In the genomic region with DNA sequence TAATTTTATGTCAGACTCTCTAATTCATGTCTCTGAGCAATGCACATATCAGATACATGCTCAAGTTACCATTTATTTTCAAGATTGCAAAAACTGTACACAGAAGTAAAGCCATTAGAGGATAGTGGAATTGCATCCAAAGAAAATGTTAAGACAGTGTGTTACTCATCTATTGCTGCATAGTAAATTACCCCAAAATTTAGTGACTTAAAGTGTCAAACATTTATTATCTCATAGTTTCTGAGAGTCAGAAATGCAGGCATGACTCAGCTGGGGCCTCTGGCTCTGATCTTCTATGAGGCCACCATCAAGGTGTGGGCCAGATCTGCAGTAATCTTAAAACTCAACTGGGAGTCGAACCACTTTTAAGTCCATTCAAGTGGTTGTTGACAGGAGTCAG, we compare ENCODE assay signal across 26 cellular contexts.
DNase-seq lines count a peak whose midpoint lies in the region; ATAC-seq, FAIRE-seq and TF ChIP-seq lines count a peak whose summit lies in the region.
"Had no signal": no experiment of that assay in that cellular context is flagged by ENCODE, and none has a peak within 500 bp of the region (broad histone marks: within the 10 kb centered on the region; RNA-seq: fewer than 3 reads in every experiment).

No MANE protein-coding gene starts in this region.

- H3K4me1 ChIP-seq in astrocyte (ENCODE audit: insufficient read depth, low read length), result peaks cover 12% of the 10 kb centered on the region

- no peaks in the 10 kb centered on the region for H3K36me3 ChIP-seq in astrocyte (ENCODE audit: insufficient read depth, low read length)
- H3K36me3 ChIP-seq: adrenal gland, lower lobe of right lung, right atrium auricular region had no signal

- H3K4me3 Mint-ChIP-seq in HFFc6 (peak overlapping the region; percentile 14; the same call in 1 of the 2 replicates), astrocyte (ENCODE audit: unreplicated experiment) (no peak overlapping the region)
- H3K4me3 Mint-ChIP-seq: central memory CD8-positive, alpha-beta T cell; IgD-negative memory B cell; stimulated activated memory B cell treated with anti-CD40 and anti-IgM and Interleukin-4, amounts not matched to agents 10 μg/mL and 1 μg/mL and 100 μg/mL, for 72 hours had no signal

- no peak overlapping the region for H2AFZ ChIP-seq in astrocyte (ENCODE audit: low read depth, low read length)

- H3K27ac Mint-ChIP-seq in HFFc6 (peak overlapping the region; percentile 78), astrocyte (ENCODE audit: unreplicated experiment) (no peak overlapping the region)
- H3K27ac Mint-ChIP-seq: IgD-negative memory B cell; stimulated activated memory B cell treated with anti-CD40 and anti-IgM and Interleukin-4, amounts not matched to agents 10 μg/mL and 1 μg/mL and 100 μg/mL, for 72 hours had no signal

- no peaks in the 10 kb centered on the region for H3K9me3 Mint-ChIP-seq in HFFc6
- no peaks in the 10 kb centered on the region for H3K9me3 Mint-ChIP-seq in astrocyte (ENCODE audit: unreplicated experiment)
- H3K9me3 Mint-ChIP-seq: central memory CD8-positive, alpha-beta T cell; stimulated activated memory B cell treated with anti-CD40 and anti-IgM and Interleukin-4, amounts not matched to agents 10 μg/mL and 1 μg/mL and 100 μg/mL, for 72 hours had no signal

- no peak for TF ChIP-seq CTCF in AG09309 (IDR thresholded peaks at IDR 0.05; ENCODE audit: control insufficient read depth, insufficient read depth, low read depth, low read length, missing control alignments)
- TF ChIP-seq CTCF in HFFc6 (IDR thresholded peaks at IDR 0.05), result no peak
- no peak for TF ChIP-seq CTCF in astrocyte (IDR thresholded peaks at IDR 0.05; ENCODE audit: insufficient read depth, low read depth, low read length)
- TF ChIP-seq CTCF in foreskin fibroblast (IDR thresholded peaks at IDR 0.05; ENCODE audit: low read depth, low read length), result no peak

- no peaks in the 10 kb centered on the region for H3K79me2 ChIP-seq in astrocyte (ENCODE audit: insufficient read depth, low read length)

- H3K27me3 ChIP-seq in astrocyte (ENCODE audit: insufficient read depth, low read length), result no peaks in the 10 kb centered on the region
- H3K27me3 ChIP-seq: adrenal gland, right atrium auricular region had no signal

- H4K20me1 ChIP-seq in astrocyte (ENCODE audit: insufficient read depth, low read length), result no peaks in the 10 kb centered on the region

- FAIRE-seq in astrocyte (lab: Jason Lieb, UNC), result peak; percentile 92
- FAIRE-seq: RCC 7860, TTC549 had no signal

- peaks cover 61% of the 10 kb centered on the region for H3K4me1 Mint-ChIP-seq in HFFc6 (ENCODE audit: low read depth)
- H3K4me1 Mint-ChIP-seq in astrocyte (ENCODE audit: low read depth, unreplicated experiment), result peaks cover 11% of the 10 kb centered on the region
- H3K4me1 Mint-ChIP-seq: central memory CD8-positive, alpha-beta T cell; IgD-negative memory B cell; stimulated activated memory B cell treated with anti-CD40 and anti-IgM and Interleukin-4, amounts not matched to agents 10 μg/mL and 1 μg/mL and 100 μg/mL, for 72 hours had no signal

- H3K27ac ChIP-seq in astrocyte (ENCODE audit: low read depth, low read length), result peak overlapping the region; percentile 27
- H3K27ac ChIP-seq: adrenal gland, lower lobe of right lung, right atrium auricular region had no signal

- DNase-seq in AG09309 (ENCODE audit: low read depth), result peak; percentile 76
- DNase-seq in HFFc6, result peak; percentile 81
- peak; percentile 84 for DNase-seq in astrocyte (ENCODE audit: low read depth)
- DNase-seq in foreskin fibroblast, result peak; percentile 38 to 77
- no peak for DNase-seq in NCI-H2107 treated with DMSO at 0.1 percent for 48 hours (lab: John Stamatoyannopoulos, UW; ENCODE audit: unreplicated experiment)
- no peak for DNase-seq in activated CD4-positive, alpha-beta T cell treated with anti-CD3 and anti-CD28 coated beads, Interleukin-2, amount 50 U/mL, for 4 hours
- no peak for DNase-seq in GM19240 (ENCODE audit: insufficient read length, low spot score)
- DNase-seq: activated CD4-positive, alpha-beta T cell treated with anti-CD3 and anti-CD28 coated beads for 48 hours; activated effector memory CD4-positive, alpha-beta T cell treated with Interleukin-2 at 50 U/mL for 16 hours; AML-193; effector CD4-positive, alpha-beta T cell; GOT3; lower lobe of right lung; NCI-H187 treated with DMSO at 0.1 percent for 48 hours; NCI-H446; NK-92 treated with Interleukin-12 subunit alpha and Interleukin-12 subunit beta, amount 100 ng/mL, for 24 hours; occipital lobe had no signal

- ATAC-seq in HG03139 (IDR thresholded peaks at IDR 0.05; ENCODE audit: unreplicated experiment), result no peak
- ATAC-seq: esophagus mucosa; lower lobe of right lung; stimulated activated memory B cell treated with anti-CD40 and anti-IgM and Interleukin-4, amounts not matched to agents 10 μg/mL and 1 μg/mL and 100 μg/mL, for 72 hours had no signal

- H3K4me2 ChIP-seq in astrocyte (ENCODE audit: low read length), result peak overlapping the region; percentile 39

- H3K4me3 ChIP-seq in AG09309 (ENCODE audit: control insufficient read depth, low read depth, low read length), result no peak overlapping the region
- no peak overlapping the region for H3K4me3 ChIP-seq in astrocyte (ENCODE audit: insufficient read depth, low read depth, low read length)
- no peak overlapping the region for H3K4me3 ChIP-seq in foreskin fibroblast (ENCODE audit: low read depth in 1 of 2, low read length in 2 of 2)
- H3K4me3 ChIP-seq: adrenal gland, lower lobe of right lung, right atrium auricular region had no signal

- no peak overlapping the region for H3K9ac ChIP-seq in astrocyte (ENCODE audit: low read length)

- H3K36me3 Mint-ChIP-seq in HFFc6 (ENCODE audit: low read depth) (no peaks in the 10 kb centered on the region; the same call in 1 of the 2 replicates), astrocyte (ENCODE audit: low read depth, unreplicated experiment) (no peaks in the 10 kb centered on the region)
- H3K36me3 Mint-ChIP-seq: IgD-negative memory B cell; stimulated activated memory B cell treated with anti-CD40 and anti-IgM and Interleukin-4, amounts not matched to agents 10 μg/mL and 1 μg/mL and 100 μg/mL, for 72 hours had no signal

- H3K27me3 Mint-ChIP-seq in HFFc6 (ENCODE audit: insufficient read depth), result no peaks in the 10 kb centered on the region; the same call in 1 of the 2 replicates
- no peaks in the 10 kb centered on the region for H3K27me3 Mint-ChIP-seq in astrocyte (ENCODE audit: low read depth, unreplicated experiment)
- H3K27me3 Mint-ChIP-seq: IgD-negative memory B cell; stimulated activated memory B cell treated with anti-CD40 and anti-IgM and Interleukin-4, amounts not matched to agents 10 μg/mL and 1 μg/mL and 100 μg/mL, for 72 hours had no signal

- no peaks in the 10 kb centered on the region for H3K9me3 ChIP-seq in astrocyte (ENCODE audit: insufficient read depth, low read depth, low read length)
- H3K9me3 ChIP-seq: adrenal gland, lower lobe of right lung, right atrium auricular region had no signal

Comparison
In these comparisons a context has a peak if more than half of its experiments do, and no peak if none do; other contexts are left out.
1. DNase-seq: peak in AG09309 (single experiment), HFFc6 (single experiment), astrocyte (single experiment) and foreskin fibroblast (2 of 2); none in NCI-H2107 treated with DMSO at 0.1 percent for 48 hours (single experiment), activated CD4-positive, alpha-beta T cell treated with anti-CD3 and anti-CD28 coated beads, Interleukin-2, amount 50 U/mL, for 4 hours (0 of 2) and GM19240 (single experiment).